ENCODE assay signal across 10 cellular contexts in the genomic region with DNA sequence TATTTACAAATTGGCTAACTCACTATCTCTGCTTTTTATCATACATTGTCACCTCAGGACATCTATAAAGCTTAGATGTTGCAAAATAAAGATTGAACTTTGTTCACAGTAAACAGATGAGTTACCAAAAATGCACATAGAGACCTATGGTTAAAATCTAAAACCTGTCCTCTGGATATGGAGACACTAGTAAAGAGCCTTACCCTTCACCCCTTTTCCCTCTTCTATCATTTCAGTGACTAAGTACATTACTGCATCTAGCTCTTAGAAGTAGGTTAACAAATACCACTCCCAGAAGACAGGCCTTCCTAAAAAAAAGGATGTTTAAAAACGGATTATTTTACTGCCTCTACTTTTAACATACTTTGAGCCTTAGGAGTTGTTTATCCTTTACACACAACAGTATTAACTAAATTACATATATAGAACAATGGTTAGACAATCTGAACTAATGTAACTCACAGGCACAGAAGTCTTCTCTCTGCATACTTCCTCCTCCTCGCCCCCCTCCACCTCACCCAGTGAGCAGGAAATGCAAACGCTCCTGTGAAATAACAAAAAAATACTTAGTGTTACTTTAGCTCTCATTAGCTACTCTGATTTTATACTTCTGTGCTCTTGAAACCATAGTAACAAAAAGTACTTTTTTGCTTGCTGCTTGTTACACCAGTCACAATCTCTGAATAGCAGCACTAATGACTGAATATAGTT. TPM values are rescaled to one million over a fixed set of nuclear protein-coding genes. Genes with fewer than 3 reads are reported as not detected.
DNase-seq lines count a peak whose midpoint lies in the region; ATAC-seq and TF ChIP-seq lines count a peak whose summit lies in the region.
"Had no signal": no experiment of that assay in that cellular context is flagged by ENCODE, and none has a peak within 500 bp of the region (broad histone marks: within the 10 kb centered on the region; RNA-seq: fewer than 3 reads in every experiment).

No MANE protein-coding gene starts in this region.

- peaks cover 3 to 34% (median 12%) of the 10 kb centered on the region in 5 donors for H3K36me3 Mint-ChIP-seq in naive thymus-derived CD4-positive, alpha-beta T cell

- H3K9ac ChIP-seq in DND-41 (ENCODE audit: low read depth, low read length), result no peak overlapping the region

- H3K4me3 ChIP-seq in DND-41 (ENCODE audit: low read depth in 1 of 2, low read length in 2 of 2), result no peak overlapping the region
- H3K4me3 ChIP-seq in naive thymus-derived CD4-positive, alpha-beta T cell (ENCODE audit: low read length), result no peak overlapping the region
- H3K4me3 ChIP-seq: psoas muscle, uterus had no signal

- DNase-seq in DND-41 (peak; percentile 10), NAMALWA (ENCODE audit: low spot score) (peak; percentile 32), hepatic stellate cell (ENCODE audit: low spot score) (no peak)
- peak; percentile 11 for DNase-seq in effector CD4-positive, alpha-beta T cell
- peak in 6 of 9 donors; percentile 13 to 48 (median 26) for DNase-seq in naive thymus-derived CD4-positive, alpha-beta T cell
- DNase-seq: GOT3, psoas muscle, uterus had no signal

- peaks cover 46% of the 10 kb centered on the region for H3K36me3 ChIP-seq in DND-41 (ENCODE audit: insufficient read depth, low read length)
- H3K36me3 ChIP-seq in naive thymus-derived CD4-positive, alpha-beta T cell (ENCODE audit: control insufficient read depth in 2 of 3, insufficient read depth in 3 of 3, low read length in 3 of 3), result peaks cover 4 to 30% (median 19%) of the 10 kb centered on the region in 3 experiments
- H3K36me3 ChIP-seq: uterus had no signal

- H3K4me1 Mint-ChIP-seq in naive thymus-derived CD4-positive, alpha-beta T cell, result peaks cover 34 to 71% (median 57%) of the 10 kb centered on the region in 7 donors

- ATAC-seq in DND-41 (ENCODE audit: insufficient read depth, low read depth), result peak; percentile 69
- peak; percentile 86 for ATAC-seq in naive thymus-derived CD4-positive, alpha-beta T cell
- ATAC-seq in GM18861 (IDR thresholded peaks at IDR 0.05; ENCODE audit: unreplicated experiment), result no peak
- ATAC-seq in GM21825 (IDR thresholded peaks at IDR 0.05; ENCODE audit: unreplicated experiment), result no peak
- ATAC-seq: psoas muscle had no signal

- H3K9me3 ChIP-seq in DND-41 (ENCODE audit: insufficient read depth, low read length, severe bottlenecking), result no peaks in the 10 kb centered on the region
- H3K9me3 ChIP-seq in naive thymus-derived CD4-positive, alpha-beta T cell (ENCODE audit: control insufficient read depth in 2 of 3, low read length in 3 of 3), result no peaks in the 10 kb centered on the region
- H3K9me3 ChIP-seq: psoas muscle, uterus had no signal

- H3K4me3 Mint-ChIP-seq in naive thymus-derived CD4-positive, alpha-beta T cell, result peak overlapping the region in 8 of 10 donors; percentile 6 to 68 (median 49)

- H3K9me3 Mint-ChIP-seq in naive thymus-derived CD4-positive, alpha-beta T cell, result no peaks in the 10 kb centered on the region

- no peaks in the 10 kb centered on the region for H3K27me3 ChIP-seq in DND-41 (ENCODE audit: insufficient read depth, low read length, poor library complexity)
- no peaks in the 10 kb centered on the region for H3K27me3 ChIP-seq in naive thymus-derived CD4-positive, alpha-beta T cell (ENCODE audit: control insufficient read depth in 2 of 2, insufficient read depth in 2 of 2, low read length in 2 of 2)
- H3K27me3 ChIP-seq: uterus had no signal

- no peak overlapping the region for H3K27ac ChIP-seq in DND-41 (ENCODE audit: low read length)
- peak overlapping the region; percentile 30 for H3K27ac ChIP-seq in naive thymus-derived CD4-positive, alpha-beta T cell (ENCODE audit: low read depth, low read length)
- H3K27ac ChIP-seq: psoas muscle, uterus had no signal

- no peaks in the 10 kb centered on the region for H3K27me3 Mint-ChIP-seq in naive thymus-derived CD4-positive, alpha-beta T cell

- peaks cover 72% of the 10 kb centered on the region for H3K79me2 ChIP-seq in DND-41 (ENCODE audit: insufficient read depth, low read length)

- intact Hi-C loops in naive thymus-derived CD4-positive, alpha-beta T cell (cut with micrococcal nuclease), result loop anchor here in 1 of 2 donors (2.0 kb wide), 1 partner anchor 19 kb away; no protein-coding TSS in a partner anchor

- no peak overlapping the region for H2AFZ ChIP-seq in DND-41 (ENCODE audit: low read depth, low read length)

- no peak overlapping the region for H3K4me2 ChIP-seq in DND-41 (ENCODE audit: insufficient read depth, low read length)

- CTCF ChIA-PET in naive thymus-derived CD4-positive, alpha-beta T cell (lab: Charles Lee), result interaction anchor here (0.6 kb wide), 2 partner anchors 8 to 14 kb away, joined by 3 to 7 read pairs; no protein-coding TSS in a partner anchor

- H3K4me1 ChIP-seq in DND-41 (ENCODE audit: insufficient read depth, low read length), result no peaks in the 10 kb centered on the region
- peaks cover 7 to 13% of the 10 kb centered on the region in 2 donors for H3K4me1 ChIP-seq in naive thymus-derived CD4-positive, alpha-beta T cell (ENCODE audit: control insufficient read depth in 2 of 2, insufficient read depth in 2 of 2, low read length in 2 of 2)
- H3K4me1 ChIP-seq: uterus had no signal

- POLR2A ChIA-PET in naive thymus-derived CD4-positive, alpha-beta T cell (lab: Charles Lee), result interaction anchor here (0.6 to 3.4 kb wide), 4 partner anchors 19 to 211 kb away, joined by 3 to 27 read pairs (median 7); a partner anchor contains a TSS

- peak overlapping the region; percentile 19 to 68 (median 59) for H3K27ac Mint-ChIP-seq in naive thymus-derived CD4-positive, alpha-beta T cell

- peaks cover 53% of the 10 kb centered on the region for H4K20me1 ChIP-seq in DND-41 (ENCODE audit: insufficient read depth, low read length)

- no peak for TF ChIP-seq CTCF in DND-41 (IDR thresholded peaks at IDR 0.05; ENCODE audit: borderline replicate concordance, extremely low read depth, low read length, poor library complexity, severe bottlenecking)

RNA-seq across cellular contexts. Expression of a gene that starts 23.3 kb away (rescaled TPM):
- total RNA-seq in naive thymus-derived CD4-positive, alpha-beta T cell, result 10 to 100 TPM; 64.1 to 79.8 (median 69.5) TPM
- polyA plus RNA-seq in naive thymus-derived CD4-positive, alpha-beta T cell, result 10 to 100 TPM; 17.6 to 18.0 TPM

RNA-seq across cellular contexts. Expression of a gene that starts 46.1 kb away (rescaled TPM):
- 1 to 10 TPM; 1.4 to 7.3 (median 3.1) TPM for total RNA-seq in naive thymus-derived CD4-positive, alpha-beta T cell
- polyA plus RNA-seq in naive thymus-derived CD4-positive, alpha-beta T cell, result 10 to 100 TPM in 1 of 2 donors, 1 to 10 TPM in 1; 6.2 to 10.1 TPM

Comparison
In these comparisons a context has a peak if more than half of its experiments do, and no peak if none do; other contexts are left out.
1. ATAC-seq: peak in DND-41 (single experiment) and naive thymus-derived CD4-positive, alpha-beta T cell (single experiment); none in GM18861 (single experiment) and GM21825 (single experiment).